16 cellular contexts compared by ENCODE assay signal in the genomic region with DNA sequence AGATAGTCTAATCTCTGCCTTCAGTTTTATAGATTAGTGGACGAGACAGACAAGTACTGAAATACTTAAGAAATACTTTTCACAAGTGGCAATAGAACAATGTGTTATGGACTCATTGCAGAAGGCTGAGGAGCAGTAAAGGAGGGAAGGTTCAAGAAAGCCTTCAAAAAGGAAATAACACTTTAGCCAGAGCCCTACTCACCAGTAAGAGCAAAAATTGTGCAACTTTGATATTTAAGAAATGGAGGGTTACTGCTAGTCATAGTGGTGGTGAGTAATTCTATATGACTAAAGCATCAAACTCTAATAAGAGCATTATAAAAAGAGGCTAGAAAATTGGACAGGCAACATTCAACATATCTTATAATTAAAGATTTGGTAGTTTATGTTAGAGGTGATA. TPM values are rescaled to one million over a fixed set of nuclear protein-coding genes. Genes with fewer than 3 reads are reported as not detected.
DNase-seq lines count a peak whose midpoint lies in the region; ATAC-seq and TF ChIP-seq lines count a peak whose summit lies in the region.
"Had no signal": no experiment of that assay in that cellular context is flagged by ENCODE, and none has a peak within 500 bp of the region (broad histone marks: within the 10 kb centered on the region; RNA-seq: fewer than 3 reads in every experiment).

No MANE protein-coding gene starts in this region.

- H4K20me1 ChIP-seq in hepatocyte (ENCODE audit: insufficient read depth, poor library complexity, severe bottlenecking), result peaks cover 74% of the 10 kb centered on the region

- H3K79me2 ChIP-seq in hepatocyte, result peaks cover 99% of the 10 kb centered on the region

- no peak overlapping the region for H3K4me2 ChIP-seq in hepatocyte

- peaks cover 28% of the 10 kb centered on the region for H3K4me1 Mint-ChIP-seq in stimulated activated effector memory CD8-positive, alpha-beta T cell treated with anti-CD3 and anti-CD28 coated beads, Interleukin-12 subunit alpha, Interleukin-12 subunit beta, amount 100 ng/mL, for 72 hours

- no peak for ATAC-seq in HG03378 (IDR thresholded peaks at IDR 0.05; ENCODE audit: unreplicated experiment)
- ATAC-seq in stimulated activated effector memory CD8-positive, alpha-beta T cell treated with anti-CD3 and anti-CD28 coated beads, Interleukin-12 subunit alpha, Interleukin-12 subunit beta, amount 100 ng/mL, for 72 hours, result no peak

- peaks cover 3% of the 10 kb centered on the region for H3K36me3 Mint-ChIP-seq in stimulated activated effector memory CD8-positive, alpha-beta T cell treated with anti-CD3 and anti-CD28 coated beads, Interleukin-12 subunit alpha, Interleukin-12 subunit beta, amount 100 ng/mL, for 72 hours

- H2AFZ ChIP-seq in hepatocyte, result no peak overlapping the region

- no peaks in the 10 kb centered on the region for H3K9me3 Mint-ChIP-seq in stimulated activated effector memory CD8-positive, alpha-beta T cell treated with anti-CD3 and anti-CD28 coated beads, Interleukin-12 subunit alpha, Interleukin-12 subunit beta, amount 100 ng/mL, for 72 hours
- H3K9me3 Mint-ChIP-seq: H9 had no signal

- TF ChIP-seq CTCF in neutrophil (IDR thresholded peaks at IDR 0.05) (no peak), hepatocyte (IDR thresholded peaks at IDR 0.05; ENCODE audit: poor library complexity) (no peak)

- H3K4me3 ChIP-seq in neutrophil (ENCODE audit: low read depth in 1 of 2, low read length in 1 of 2) (no peak overlapping the region), hepatocyte (no peak overlapping the region)
- H3K4me3 ChIP-seq: right lobe of liver, SJSA1 had no signal

- peak; percentile 82 for DNase-seq in ELR (ENCODE audit: low read depth)
- DNase-seq in NOMO-1 treated with dmso at 0.1 percent for 144 hours (lab: John Stamatoyannopoulos, UW; ENCODE audit: unreplicated experiment), result peak; percentile 81
- DNase-seq in epithelial cell of prostate (ENCODE audit: low read depth, low spot score), result no peak
- DNase-seq in NCI-H128 (lab: John Stamatoyannopoulos, UW; ENCODE audit: unreplicated experiment), result no peak
- DNase-seq in stimulated activated effector memory CD8-positive, alpha-beta T cell treated with anti-CD3 and anti-CD28 coated beads, Interleukin-12 subunit alpha, Interleukin-12 subunit beta, amount 100 ng/mL, for 72 hours (ENCODE audit: low spot score in 2 of 2), result no peak
- no peak for DNase-seq in hepatocyte (ENCODE audit: low spot score)
- DNase-seq: activated CD4-positive, alpha-beta T cell treated with anti-CD3 and anti-CD28 coated beads for 1 hour; activated gamma-delta T cell; COR-L47; dermis blood vessel endothelial cell; H9; KBM-7; right lobe of liver had no signal

- H3K4me3 Mint-ChIP-seq in stimulated activated effector memory CD8-positive, alpha-beta T cell treated with anti-CD3 and anti-CD28 coated beads, Interleukin-12 subunit alpha, Interleukin-12 subunit beta, amount 100 ng/mL, for 72 hours, result no peak overlapping the region
- H3K4me3 Mint-ChIP-seq: H9 had no signal

- no peaks in the 10 kb centered on the region for H3K9me3 ChIP-seq in neutrophil
- H3K9me3 ChIP-seq in hepatocyte (ENCODE audit: low read depth), result no peaks in the 10 kb centered on the region
- H3K9me3 ChIP-seq: right lobe of liver, SJSA1 had no signal

- no peak overlapping the region for H3K27ac Mint-ChIP-seq in stimulated activated effector memory CD8-positive, alpha-beta T cell treated with anti-CD3 and anti-CD28 coated beads, Interleukin-12 subunit alpha, Interleukin-12 subunit beta, amount 100 ng/mL, for 72 hours

- 53% methylated on average over 1 of the region's 1 CpG for WGBS in hepatocyte (ENCODE audit: low lambda C conversion rate, missing lambda C conversion rate)

- H3K9me2 ChIP-seq in hepatocyte (replicated peaks; ENCODE audit: insufficient read depth), result no peaks in the 10 kb centered on the region

- no peaks in the 10 kb centered on the region for H3K27me3 ChIP-seq in neutrophil
- no peaks in the 10 kb centered on the region for H3K27me3 ChIP-seq in hepatocyte
- H3K27me3 ChIP-seq: right lobe of liver, SJSA1 had no signal

- H3K4me1 ChIP-seq in neutrophil (ENCODE audit: control insufficient read depth in 1 of 2, insufficient read depth in 1 of 2, low read depth in 1 of 2, low read length in 1 of 2) (peaks cover 41 to 58% of the 10 kb centered on the region in 2 experiments), hepatocyte (ENCODE audit: insufficient read depth) (no peaks in the 10 kb centered on the region)
- H3K4me1 ChIP-seq: right lobe of liver had no signal

- H3K36me3 ChIP-seq in neutrophil (no peaks in the 10 kb centered on the region), hepatocyte (replicated peaks; ENCODE audit: insufficient read depth, low read depth) (no peaks in the 10 kb centered on the region)
- H3K36me3 ChIP-seq: right lobe of liver had no signal

- H3K27ac ChIP-seq in epithelial cell of prostate (peak overlapping the region; percentile 36), neutrophil (peak overlapping the region; percentile 69), hepatocyte (no peak overlapping the region)
- H3K27ac ChIP-seq: right lobe of liver, SJSA1 had no signal

RNA-seq across cellular contexts. Expression of gene PTPN12, which starts 28.8 kb away (rescaled TPM):
- 50.5 and 55.1 TPM in 2 replicates for total RNA-seq in hepatocyte
- 16.4 and 24.2 TPM in 2 replicates for polyA plus RNA-seq in hepatocyte

Comparison
In these comparisons a context has a peak if more than half of its experiments do, and no peak if none do; other contexts are left out.
1. DNase-seq: peak in ELR (single experiment) and NOMO-1 treated with dmso at 0.1 percent for 144 hours (single experiment); none in epithelial cell of prostate (single experiment), NCI-H128 (single experiment), stimulated activated effector memory CD8-positive, alpha-beta T cell treated with anti-CD3 and anti-CD28 coated beads, Interleukin-12 subunit alpha, Interleukin-12 subunit beta, amount 100 ng/mL, for 72 hours (0 of 2) and hepatocyte (single experiment).